In genomic region chr3:13057641-13058040, GRCh38 we compare ENCODE assay signal across 1 cellular context.
TF ChIP-seq lines count a peak whose summit lies in the region.

No MANE protein-coding gene starts in this region.

TF ChIP-seq in HEK293, 187 proteins besides CTCF, POLR2A, EP300 and RAD21 (continued from another document):
- TF ChIP-seq ZNF18 (tag by site-specific recombination; IDR thresholded peaks at IDR 0.05) = peak; percentile 27; the same call in 1 of the 2 replicates
- TF ChIP-seq OSR2 (tag by site-specific recombination; IDR thresholded peaks at IDR 0.05) = peak; percentile 48; the same call in 1 of the 2 replicates
- peak; percentile 38; the same call in 1 of the 2 replicates for TF ChIP-seq PATZ1 (tag by site-specific recombination; IDR thresholded peaks at IDR 0.05)
- peak; percentile 21; the same call in 1 of the 2 replicates for TF ChIP-seq GLIS1 (tag by site-specific recombination; IDR thresholded peaks at IDR 0.05)
- TF ChIP-seq ZIC2 (tag by site-specific recombination; IDR thresholded peaks at IDR 0.05) = peak; percentile 100
- no peak for TF ChIP-seq ZNF473 (tag by site-specific recombination; IDR thresholded peaks at IDR 0.05)
- peak; percentile 69 for TF ChIP-seq ZBTB8A (tag by site-specific recombination; IDR thresholded peaks at IDR 0.05)
